18 cellular contexts compared by ENCODE assay signal in the genomic region with DNA sequence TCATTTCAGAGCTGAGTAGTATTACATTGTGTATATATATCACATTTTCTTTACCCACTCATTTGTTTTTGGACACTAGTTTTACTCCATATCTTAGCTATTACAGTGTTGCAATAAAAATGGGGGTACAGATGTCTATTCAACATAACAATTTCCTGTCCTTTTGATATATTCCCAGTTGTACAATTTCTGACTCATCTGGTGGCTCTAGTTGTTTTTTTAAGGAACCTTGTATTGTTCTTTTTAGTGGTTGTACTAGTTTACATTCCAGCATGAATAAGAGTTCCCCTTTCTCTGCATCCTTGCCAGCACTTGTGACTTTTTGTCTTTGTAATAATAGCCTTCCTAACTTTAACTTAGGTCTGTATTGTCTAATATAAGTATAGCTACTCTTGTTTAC.
A peak's percentile ranks its signal among the peaks of the same experiment; 100 is the strongest.
DNase-seq lines count a peak whose midpoint lies in the region; ATAC-seq and TF ChIP-seq lines count a peak whose summit lies in the region.
"Had no signal": no experiment of that assay in that cellular context is flagged by ENCODE, and none has a peak within 500 bp of the region (broad histone marks: within the 10 kb centered on the region; RNA-seq: fewer than 3 reads in every experiment).

No MANE protein-coding gene starts in this region.

- in situ Hi-C loops in mammary epithelial cell (cut with MboI; ENCODE audit: low sequenced_read_pairs in 2 of 2) = no loop called here

- H3K79me2 ChIP-seq in mammary epithelial cell (ENCODE audit: insufficient read depth, low read length) = no peaks in the 10 kb centered on the region
- H3K79me2 ChIP-seq in Karpas-422 (ENCODE audit: low read length) = no peaks in the 10 kb centered on the region

- dilution Hi-C loops in mammary epithelial cell (cut with HindIII; ENCODE audit: low sequenced_read_pairs) = no loop called here

- POLR2A ChIA-PET in MCF 10A (lab: Yijun Ruan, JAX) = no interaction called here

- intact Hi-C loops in mammary epithelial cell (cut with micrococcal nuclease) (no loop called here), MCF 10A (cut with micrococcal nuclease) (no loop called here)

- no peaks in the 10 kb centered on the region for H3K9me2 ChIP-seq in Karpas-422 (replicated peaks; ENCODE audit: insufficient read depth, low read length)

- no peaks in the 10 kb centered on the region for H3K27me3 ChIP-seq in mammary epithelial cell (ENCODE audit: insufficient read depth, low read length)
- no peaks in the 10 kb centered on the region for H3K27me3 ChIP-seq in Karpas-422 (ENCODE audit: low read length)

- CTCF ChIA-PET in mammary epithelial cell (lab: Charles Lee; ENCODE audit: low non-redundant PET) (no interaction called here), MCF 10A (lab: Yijun Ruan, JAX) (no interaction called here)

- H3K9ac ChIP-seq in mammary epithelial cell (ENCODE audit: insufficient read depth, low read length) (no peak overlapping the region), Karpas-422 (ENCODE audit: low read length) (no peak overlapping the region)

- H3K27ac ChIP-seq in mammary epithelial cell (ENCODE audit: insufficient read depth, low read depth, low read length) (no peak overlapping the region), Karpas-422 (ENCODE audit: low read length) (no peak overlapping the region)
- H3K27ac ChIP-seq: 22Rv1 had no signal

- DNase-seq in mammary epithelial cell (peak; percentile 4), MCF 10A (ENCODE audit: unreplicated experiment) (no peak), M059J (ENCODE audit: low read depth) (peak; percentile 50), fibroblast of villous mesenchyme (ENCODE audit: low read depth) (peak; percentile 19), Karpas-422 (no peak), SHP77 treated with DMSO at 0.1 percent for 48 hours (lab: John Stamatoyannopoulos, UW) (no peak), NCI-H2171 treated with DMSO at 0.1 percent for 48 hours (lab: John Stamatoyannopoulos, UW) (no peak)
- DNase-seq: CD4-positive, alpha-beta T cell; DMS153; KG1; MM.1S; NCI-H1105; NCI-H2081; SIG-M5 had no signal

- no peaks in the 10 kb centered on the region for H4K20me1 ChIP-seq in mammary epithelial cell (ENCODE audit: insufficient read depth, low read length)
- H4K20me1 ChIP-seq in Karpas-422 (ENCODE audit: insufficient read depth, low read depth, low read length) = no peaks in the 10 kb centered on the region

- H3K36me3 ChIP-seq in mammary epithelial cell (ENCODE audit: insufficient read depth, low read length) (no peaks in the 10 kb centered on the region), Karpas-422 (ENCODE audit: insufficient read depth, low read length) (no peaks in the 10 kb centered on the region)

- H3K27ac Mint-ChIP-seq in MCF 10A (ENCODE audit: low read depth, unreplicated experiment) = no peak overlapping the region
- H3K27ac Mint-ChIP-seq: CD4-positive, alpha-beta T cell had no signal

- no peaks in the 10 kb centered on the region for H3K9me3 Mint-ChIP-seq in MCF 10A (ENCODE audit: unreplicated experiment)

- no peak overlapping the region for H3K4me2 ChIP-seq in mammary epithelial cell (ENCODE audit: insufficient read depth, low read depth, low read length)
- H3K4me2 ChIP-seq in Karpas-422 (ENCODE audit: low read depth, low read length, poor library complexity, severe bottlenecking) = no peak overlapping the region

- BruUV-seq in mammary epithelial cell (replicated peaks; lab: Mats Ljungman, UMichigan) (no TSS peak), MCF 10A (replicated peaks; lab: Mats Ljungman, UMichigan) (no TSS peak)

- no peaks in the 10 kb centered on the region for H3K27me3 Mint-ChIP-seq in MCF 10A (ENCODE audit: insufficient read depth, unreplicated experiment)
- H3K27me3 Mint-ChIP-seq: CD4-positive, alpha-beta T cell had no signal

- H3K4me3 ChIP-seq in mammary epithelial cell (replicated peaks in 1 of 3; ENCODE audit: insufficient read depth in 1 of 3, low read depth in 2 of 3, low read length in 3 of 3) = no peak overlapping the region
- H3K4me3 ChIP-seq in fibroblast of villous mesenchyme (ENCODE audit: low read depth, low read length) = no peak overlapping the region
- no peak overlapping the region for H3K4me3 ChIP-seq in Karpas-422 (ENCODE audit: low read length)

- peaks cover 5% of the 10 kb centered on the region for H3K4me1 Mint-ChIP-seq in MCF 10A (ENCODE audit: insufficient read depth, unreplicated experiment)

- H3K4me1 ChIP-seq in mammary epithelial cell (ENCODE audit: insufficient read depth, low read length) (no peaks in the 10 kb centered on the region), Karpas-422 (ENCODE audit: low read length) (no peaks in the 10 kb centered on the region)

- H3K4me3 Mint-ChIP-seq in MCF 10A (ENCODE audit: unreplicated experiment) = no peak overlapping the region
- H3K4me3 Mint-ChIP-seq: CD4-positive, alpha-beta T cell had no signal

- H3K9me3 ChIP-seq in mammary epithelial cell (replicated peaks; ENCODE audit: insufficient read depth, low read length) (peaks cover 15% of the 10 kb centered on the region), Karpas-422 (ENCODE audit: low read length) (peaks cover 29% of the 10 kb centered on the region)

- no peaks in the 10 kb centered on the region for H3K36me3 Mint-ChIP-seq in MCF 10A (ENCODE audit: insufficient read depth, unreplicated experiment)

- TF ChIP-seq CTCF in mammary epithelial cell (conservative IDR thresholded peaks at IDR 0.05 in 1 of 2, IDR thresholded peaks at IDR 0.05 in 1 of 2; ENCODE audit: extremely low read depth in 1 of 2, insufficient read depth in 1 of 2, low read depth in 1 of 2, low read length in 2 of 2) (no peak), MCF 10A (IDR thresholded peaks at IDR 0.05; ENCODE audit: unreplicated experiment) (no peak), fibroblast of villous mesenchyme (IDR thresholded peaks at IDR 0.05; ENCODE audit: insufficient read depth, low read depth, low read length) (no peak)

- no peak overlapping the region for H2AFZ ChIP-seq in mammary epithelial cell (ENCODE audit: low read depth, low read length)
- no peak overlapping the region for H2AFZ ChIP-seq in Karpas-422 (ENCODE audit: low read length)

- ATAC-seq in HG03442 (IDR thresholded peaks at IDR 0.05; ENCODE audit: unreplicated experiment) = no peak
- ATAC-seq: HepG2, SK-N-SH treated with all-trans-retinoic acid at 6 μM for 48 hours had no signal

Comparison
In these comparisons a context has a peak if more than half of its experiments do, and no peak if none do; other contexts are left out.
1. DNase-seq: peak in mammary epithelial cell (single experiment), M059J (single experiment) and fibroblast of villous mesenchyme (single experiment); none in MCF 10A (single experiment), Karpas-422 (single experiment), SHP77 treated with DMSO at 0.1 percent for 48 hours (single experiment) and NCI-H2171 treated with DMSO at 0.1 percent for 48 hours (single experiment).